Comparison of ENCODE assay signal across 24 cellular contexts in the genomic region with DNA sequence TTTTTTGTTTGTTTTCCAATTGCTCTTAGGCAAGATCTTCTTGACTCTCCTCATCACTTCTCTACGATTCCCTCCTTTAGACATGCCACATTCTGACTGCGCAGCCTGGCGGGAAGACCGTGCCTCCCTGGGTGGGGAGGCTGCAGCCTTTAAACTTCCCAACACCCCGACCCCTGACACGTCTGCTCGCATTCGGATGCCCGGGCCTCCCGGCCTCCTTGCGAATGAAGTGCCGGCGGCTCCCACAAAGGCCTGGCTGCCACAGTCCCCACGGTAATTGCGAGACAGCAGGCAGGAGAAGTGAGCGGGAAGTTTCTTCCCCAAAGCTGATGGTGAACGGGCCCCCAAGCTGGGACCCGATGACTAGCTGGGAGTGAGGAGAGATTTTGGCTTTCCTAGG.
DNase-seq lines count a peak whose midpoint lies in the region; ATAC-seq, FAIRE-seq and TF ChIP-seq lines count a peak whose summit lies in the region.
"Had no signal": no experiment of that assay in that cellular context is flagged by ENCODE, and none has a peak within 500 bp of the region (broad histone marks: within the 10 kb centered on the region; RNA-seq: fewer than 3 reads in every experiment).

No MANE protein-coding gene starts in this region.

- H3K4me1 Mint-ChIP-seq in T-cell = peaks cover 0 to 9% (median 4%) of the 10 kb centered on the region in 3 donors

- no peak for FAIRE-seq in GM12891 (lab: Jason Lieb, UNC)
- FAIRE-seq: GM12878, H54, HTR-8/SVneo had no signal

- H3K36me3 ChIP-seq in right lobe of liver (no peaks in the 10 kb centered on the region), prostate gland (no peaks in the 10 kb centered on the region)
- H3K36me3 ChIP-seq: MG63 had no signal

- WGBS in right lobe of liver (ENCODE audit: insufficient coverage, low coverage, low lambda C conversion rate, missing lambda C conversion rate) = 94% methylated on average over 16 of the region's 18 CpGs
- 59% methylated on average over 18 of the region's 18 CpGs for WGBS in prostate gland

- TF ChIP-seq POLR2A in right lobe of liver (IDR thresholded peaks at IDR 0.05) = no peak
- no peak for TF ChIP-seq POLR2A in prostate gland (IDR thresholded peaks at IDR 0.05)
- no peak for TF ChIP-seq POLR2A in GM12891 (IDR thresholded peaks at IDR 0.05; ENCODE audit: low read depth, low read length)

- H3K9me3 Mint-ChIP-seq in T-cell = no peaks in the 10 kb centered on the region
- H3K9me3 Mint-ChIP-seq: CD8-positive, alpha-beta T cell had no signal

- DNase-seq in right lobe of liver (no peak), prostate gland (ENCODE audit: low spot score) (no peak), GM12891 (ENCODE audit: insufficient read length, low spot score) (no peak), SW480 (ENCODE audit: low spot score) (no peak), T-cell (no peak), amniotic stem cell (lab: John Stamatoyannopoulos, UW) (no peak)
- DNase-seq: C1 segment of cervical spinal cord; Caco-2; CD8-positive, alpha-beta T cell; EL; GDM1; KG1; MG63; NCI-H2029; NCI-H446 treated with DMSO at 0.1 percent for 48 hours; NCI-H526; NCI-H82; NK-92 treated with Interleukin-12 subunit alpha and Interleukin-12 subunit beta, amount 100 ng/mL, for 24 hours; PC-3; SK-N-SH had no signal

- H3K36me3 Mint-ChIP-seq in T-cell = no peaks in the 10 kb centered on the region
- H3K36me3 Mint-ChIP-seq: CD8-positive, alpha-beta T cell had no signal

- H3K4me1 ChIP-seq in right lobe of liver = peaks cover 0 to 36% (median 12%) of the 10 kb centered on the region in 4 donors
- peaks cover 23% of the 10 kb centered on the region for H3K4me1 ChIP-seq in prostate gland (replicated peaks)
- H3K4me1 ChIP-seq: Caco-2 had no signal

- peak overlapping the region; percentile 87 for H3K27ac ChIP-seq in VCaP
- peak overlapping the region in 2 of 3 donors; percentile 7 to 48 for H3K27ac ChIP-seq in right lobe of liver
- peak overlapping the region; percentile 60 to 63 for H3K27ac ChIP-seq in prostate gland

- H3K9me3 ChIP-seq in right lobe of liver (no peaks in the 10 kb centered on the region), prostate gland (no peaks in the 10 kb centered on the region)
- H3K9me3 ChIP-seq: Caco-2, MG63, SK-N-SH had no signal

- no peak overlapping the region for H3K27ac Mint-ChIP-seq in T-cell
- H3K27ac Mint-ChIP-seq: CD8-positive, alpha-beta T cell had no signal

- POLR2A ChIA-PET in T-cell (lab: Charles Lee) = no interaction called here

- H3K4me3 Mint-ChIP-seq in T-cell = no peak overlapping the region
- H3K4me3 Mint-ChIP-seq: CD8-positive, alpha-beta T cell had no signal

- CTCF ChIA-PET in T-cell (lab: Charles Lee) = no interaction called here

- no peak for TF ChIP-seq CTCF in VCaP (conservative IDR thresholded peaks at IDR 0.05)
- no peak for TF ChIP-seq CTCF in right lobe of liver (IDR thresholded peaks at IDR 0.05)
- no peak for TF ChIP-seq CTCF in prostate gland (IDR thresholded peaks at IDR 0.05)

- H3K27me3 Mint-ChIP-seq in T-cell = peaks cover 37 to 47% of the 10 kb centered on the region in 2 donors

- no peak overlapping the region for H3K4me3 ChIP-seq in right lobe of liver
- H3K4me3 ChIP-seq in prostate gland = no peak overlapping the region
- H3K4me3 ChIP-seq: GM12878, MG63 had no signal

- no peak for ATAC-seq in right lobe of liver
- no peak for ATAC-seq in T-cell (replicated peaks in 1 of 4)
- ATAC-seq: CD8-positive, alpha-beta T cell; GM12878; PC-3 had no signal

- intact Hi-C loops in right lobe of liver (cut with DNase I) = no loop called here
- intact Hi-C loops in prostate gland (cut with DNase I) = no loop called here

- no peaks in the 10 kb centered on the region for H3K27me3 ChIP-seq in right lobe of liver
- no peaks in the 10 kb centered on the region for H3K27me3 ChIP-seq in prostate gland (replicated peaks; ENCODE audit: insufficient read depth)
- H3K27me3 ChIP-seq: MG63 had no signal

TF ChIP-seq in GM12891, 5 proteins besides CTCF, POLR2A, EP300 and RAD21:
- TF ChIP-seq SPI1 (IDR thresholded peaks at IDR 0.05; ENCODE audit: low read depth, low read length) = no peak
- no peak for TF ChIP-seq PAX5 (IDR thresholded peaks at IDR 0.05; ENCODE audit: insufficient read depth, low read length, severe bottlenecking)
- no peak for TF ChIP-seq TAF1 (IDR thresholded peaks at IDR 0.05; ENCODE audit: low read depth, low read length)
- TF ChIP-seq POU2F2 (IDR thresholded peaks at IDR 0.05; ENCODE audit: low read depth, low read length) = no peak
- no peak for TF ChIP-seq POLR2AphosphoS5 (IDR thresholded peaks at IDR 0.05; ENCODE audit: low read depth, low read length)

Comparison
In these comparisons a context has a peak if more than half of its experiments do, and no peak if none do; other contexts are left out.
1. H3K27ac ChIP-seq: peak in every context shown above with its lines; median percentile 87 in VCaP; 62 in prostate gland; 28 in right lobe of liver.